In the genomic region with DNA sequence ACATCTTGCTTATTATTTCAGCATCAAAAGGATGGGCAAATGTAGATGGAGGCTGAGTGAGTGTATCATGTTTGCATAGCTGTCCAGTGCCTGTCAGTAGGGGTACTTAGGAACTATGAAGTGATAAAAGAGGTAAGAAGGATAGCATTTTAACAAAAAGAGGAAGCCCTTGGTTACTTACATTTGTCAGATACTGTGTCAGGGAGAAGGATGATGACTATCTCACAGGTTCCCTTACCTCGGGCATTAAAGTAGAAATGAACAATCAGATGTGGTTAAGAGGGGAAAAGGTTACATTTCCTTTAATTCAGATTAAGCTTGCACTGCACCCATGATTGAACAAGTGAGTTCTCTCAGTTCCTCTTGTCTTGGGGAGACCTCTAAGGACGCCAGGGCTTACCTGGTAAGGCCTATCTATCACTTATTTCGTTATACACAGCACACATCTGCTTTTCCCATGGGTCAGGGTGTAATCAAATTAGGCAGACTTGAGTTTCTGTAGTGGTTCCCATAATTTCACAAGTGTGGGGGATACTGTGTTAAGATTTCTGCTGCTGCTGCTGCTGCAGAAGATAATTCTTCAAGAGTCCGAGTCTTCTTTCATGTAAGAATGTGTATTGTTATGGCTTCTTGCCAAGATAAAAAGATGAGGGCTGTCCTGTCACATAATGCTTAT, we compare ENCODE assay signal across 8 cellular contexts. TPM values are rescaled to one million over a fixed set of nuclear protein-coding genes. Genes with fewer than 3 reads are reported as not detected.
DNase-seq lines count a peak whose midpoint lies in the region; ATAC-seq and TF ChIP-seq lines count a peak whose summit lies in the region.

No MANE protein-coding gene starts in this region.

- CTCF ChIA-PET in activated CD4-positive, alpha-beta T cell treated with anti-CD3 and anti-CD28 coated beads for 36 hours (lab: Charles Lee) = interaction anchor here (0.7 to 1.4 kb wide), 4 partner anchors 10 to 281 kb away, joined by 3 to 6 read pairs (median 3); no protein-coding TSS in a partner anchor

- no peak overlapping the region for H3K14ac ChIP-seq in trophoblast cell (ENCODE audit: low read length)

- H3K9ac ChIP-seq in trophoblast cell (ENCODE audit: low read length) = no peak overlapping the region

- H2AFZ ChIP-seq in trophoblast cell (ENCODE audit: insufficient read depth, low read length, poor library complexity) = no peak overlapping the region

- H3K36me3 ChIP-seq in trophoblast cell (ENCODE audit: control insufficient read depth in 1 of 2, insufficient read depth in 2 of 2, low read length in 2 of 2) = peaks cover 11 to 13% of the 10 kb centered on the region in 2 experiments

- no CpG with 5 or more reads among the region's 4 CpGs for WGBS in trophoblast cell (ENCODE audit: extremely low coverage, insufficient coverage, insufficient read length)

- H3K27ac Mint-ChIP-seq in activated CD4-positive, alpha-beta T cell treated with anti-CD3 and anti-CD28 coated beads for 36 hours = peak overlapping the region; percentile 71
- H3K27ac Mint-ChIP-seq in progenitor cell of endocrine pancreas = no peak overlapping the region

- peaks cover 15% of the 10 kb centered on the region for H3K79me1 ChIP-seq in trophoblast cell (ENCODE audit: low read length)

- intact Hi-C loops in activated CD4-positive, alpha-beta T cell treated with anti-CD3 and anti-CD28 coated beads for 36 hours (cut with DNase I, micrococcal nuclease) = loop anchor here (2.0 to 5.0 kb wide), 3 partner anchors 57 to 318 kb away; no protein-coding TSS in a partner anchor

- peak overlapping the region; percentile 37 for H3K23ac ChIP-seq in trophoblast cell (ENCODE audit: low read length)

- H3K4me1 ChIP-seq in trophoblast cell (ENCODE audit: control insufficient read depth in 1 of 2, insufficient read depth in 2 of 2, low read length in 2 of 2) = peaks cover 3 to 8% of the 10 kb centered on the region in 2 experiments

- H3K4me1 Mint-ChIP-seq in activated CD4-positive, alpha-beta T cell treated with anti-CD3 and anti-CD28 coated beads for 36 hours = peaks cover 68% of the 10 kb centered on the region
- peaks cover 24% of the 10 kb centered on the region for H3K4me1 Mint-ChIP-seq in progenitor cell of endocrine pancreas (ENCODE audit: low read depth)

- peak overlapping the region; percentile 7 for H3K4me3 Mint-ChIP-seq in activated CD4-positive, alpha-beta T cell treated with anti-CD3 and anti-CD28 coated beads for 36 hours
- no peak overlapping the region for H3K4me3 Mint-ChIP-seq in progenitor cell of endocrine pancreas (ENCODE audit: low read depth)

- no peak for TF ChIP-seq CTCF in progenitor cell of endocrine pancreas (IDR thresholded peaks at IDR 0.05; ENCODE audit: unreplicated experiment)

- no peak overlapping the region for H4K8ac ChIP-seq in trophoblast cell (ENCODE audit: low read depth, low read length)

- H3K27me3 Mint-ChIP-seq in activated CD4-positive, alpha-beta T cell treated with anti-CD3 and anti-CD28 coated beads for 36 hours = peaks cover 11% of the 10 kb centered on the region
- H3K27me3 Mint-ChIP-seq in progenitor cell of endocrine pancreas = peaks cover 3% of the 10 kb centered on the region

- H4K91ac ChIP-seq in trophoblast cell (ENCODE audit: low read depth, low read length) = no peak overlapping the region

- POLR2A ChIA-PET in activated CD4-positive, alpha-beta T cell treated with anti-CD3 and anti-CD28 coated beads for 36 hours (lab: Charles Lee) = no interaction called here

- peak; percentile 74 for ATAC-seq in activated CD4-positive, alpha-beta T cell treated with anti-CD3 and anti-CD28 coated beads for 36 hours
- ATAC-seq in HG02678 (IDR thresholded peaks at IDR 0.05; ENCODE audit: unreplicated experiment) = peak; percentile 77

- H2AK5ac ChIP-seq in trophoblast cell (ENCODE audit: low read length) = no peak overlapping the region

- no peak overlapping the region for H2BK5ac ChIP-seq in trophoblast cell (ENCODE audit: low read depth, low read length, poor library complexity)

- H4K12ac ChIP-seq in trophoblast cell (ENCODE audit: low read depth, low read length) = no peak overlapping the region

- H3K9me3 Mint-ChIP-seq in activated CD4-positive, alpha-beta T cell treated with anti-CD3 and anti-CD28 coated beads for 36 hours (ENCODE audit: low read depth) = no peaks in the 10 kb centered on the region
- H3K9me3 Mint-ChIP-seq in progenitor cell of endocrine pancreas (ENCODE audit: low read depth) = no peaks in the 10 kb centered on the region

- H3K27ac ChIP-seq in caudate nucleus (ENCODE audit: low read depth, low read length) (peak overlapping the region; percentile 59), trophoblast cell (ENCODE audit: low read depth, low read length) (no peak overlapping the region)

- peaks cover 35% of the 10 kb centered on the region for H3K36me3 Mint-ChIP-seq in activated CD4-positive, alpha-beta T cell treated with anti-CD3 and anti-CD28 coated beads for 36 hours (ENCODE audit: low read depth)
- H3K36me3 Mint-ChIP-seq in progenitor cell of endocrine pancreas (ENCODE audit: insufficient read depth) = peaks cover 16% of the 10 kb centered on the region

- H2BK12ac ChIP-seq in trophoblast cell (ENCODE audit: low read length) = no peak overlapping the region

- peaks cover 2% of the 10 kb centered on the region for H3K9me3 ChIP-seq in trophoblast cell (ENCODE audit: insufficient read depth, low read depth, low read length)

- H3K4me2 ChIP-seq in trophoblast cell (ENCODE audit: low read length) = no peak overlapping the region

- H2BK120ac ChIP-seq in trophoblast cell (ENCODE audit: insufficient read depth, low read length, poor library complexity) = no peak overlapping the region

- H3K18ac ChIP-seq in trophoblast cell (ENCODE audit: low read length) = no peak overlapping the region

- peaks cover 21% of the 10 kb centered on the region for H3K79me2 ChIP-seq in trophoblast cell (ENCODE audit: control insufficient read depth, insufficient read depth, low read length, poor library complexity)

- H3K4me3 ChIP-seq in trophoblast cell (ENCODE audit: low read depth, low read length) = no peak overlapping the region

- H3K4ac ChIP-seq in trophoblast cell (ENCODE audit: low read depth, low read length) = peak overlapping the region; percentile 78

- H3K27me3 ChIP-seq in trophoblast cell (ENCODE audit: insufficient read depth, low read length) = no peaks in the 10 kb centered on the region

- peak; percentile 19 for DNase-seq in activated CD4-positive, alpha-beta T cell treated with anti-CD3 and anti-CD28 coated beads for 36 hours
- DNase-seq in activated CD4-positive, alpha-beta T cell treated with anti-CD3 and anti-CD28 coated beads, Interleukin-2, amount 50 U/mL, for 48 hours = no peak
- DNase-seq in NCI-H226 = peak; percentile 24
- DNase-seq in caudate nucleus (lab: John Stamatoyannopoulos, UW) = no peak
- peak in 1 of 2 donors; percentile 37 for DNase-seq in trophoblast cell
- DNase-seq in progenitor cell of endocrine pancreas (ENCODE audit: low spot score, unreplicated experiment) = no peak
- no peak for DNase-seq in NCI-H1694 treated with DMSO at 0.1 percent for 48 hours (lab: John Stamatoyannopoulos, UW)

RNA-seq across cellular contexts. Expression of a gene that starts 4.5 kb away (rescaled TPM):
- 1 to 10 TPM; 7.4 to 9.0 TPM for total RNA-seq in activated CD4-positive, alpha-beta T cell treated with anti-CD3 and anti-CD28 coated beads for 36 hours
- 30.9 and 31.9 TPM in 2 replicates for polyA plus RNA-seq in trophoblast cell (2013)
- 45.2 and 47.6 TPM in 2 replicates for total RNA-seq in progenitor cell of endocrine pancreas

Comparison
In these comparisons a context has a peak if more than half of its experiments do, and no peak if none do; other contexts are left out.
1. DNase-seq: peak in activated CD4-positive, alpha-beta T cell treated with anti-CD3 and anti-CD28 coated beads for 36 hours (single experiment) and NCI-H226 (single experiment); none in activated CD4-positive, alpha-beta T cell treated with anti-CD3 and anti-CD28 coated beads, Interleukin-2, amount 50 U/mL, for 48 hours (0 of 2), caudate nucleus (0 of 61), progenitor cell of endocrine pancreas (single experiment) and NCI-H1694 treated with DMSO at 0.1 percent for 48 hours (single experiment).